1 cellular context compared by ENCODE assay signal in the genomic region with DNA sequence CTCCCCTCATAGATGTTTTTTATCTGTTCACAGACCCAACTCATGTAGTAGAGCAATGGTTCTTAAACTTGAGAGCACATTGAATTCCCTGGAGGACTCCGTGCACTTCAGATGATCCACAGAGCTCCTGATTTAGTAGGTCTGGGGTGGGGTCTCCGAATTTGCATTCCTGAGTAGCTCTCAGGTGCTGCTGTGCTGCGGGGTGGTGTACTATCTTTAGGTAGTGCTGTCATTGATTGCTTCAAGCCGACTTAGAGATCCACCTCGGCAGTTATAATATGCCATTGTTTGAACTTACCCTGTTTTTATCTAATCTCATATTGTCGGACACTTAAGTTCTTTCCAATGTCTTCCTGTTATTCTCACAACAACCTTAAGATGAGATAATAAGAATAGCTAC.
A peak's percentile ranks its signal among the peaks of the same experiment; 100 is the strongest.
TF ChIP-seq lines count a peak whose summit lies in the region.

No MANE protein-coding gene starts in this region.

TF ChIP-seq in H1, 55 proteins besides CTCF, POLR2A, EP300 and RAD21:
- no peak for TF ChIP-seq HDAC6 (IDR thresholded peaks at IDR 0.05; ENCODE audit: low read depth, low read length)
- TF ChIP-seq TEAD4 (IDR thresholded peaks at IDR 0.05; ENCODE audit: low read depth, low read length), result peak; percentile 27; the same call in 1 of the 2 replicates
- TF ChIP-seq, protein P1, sequence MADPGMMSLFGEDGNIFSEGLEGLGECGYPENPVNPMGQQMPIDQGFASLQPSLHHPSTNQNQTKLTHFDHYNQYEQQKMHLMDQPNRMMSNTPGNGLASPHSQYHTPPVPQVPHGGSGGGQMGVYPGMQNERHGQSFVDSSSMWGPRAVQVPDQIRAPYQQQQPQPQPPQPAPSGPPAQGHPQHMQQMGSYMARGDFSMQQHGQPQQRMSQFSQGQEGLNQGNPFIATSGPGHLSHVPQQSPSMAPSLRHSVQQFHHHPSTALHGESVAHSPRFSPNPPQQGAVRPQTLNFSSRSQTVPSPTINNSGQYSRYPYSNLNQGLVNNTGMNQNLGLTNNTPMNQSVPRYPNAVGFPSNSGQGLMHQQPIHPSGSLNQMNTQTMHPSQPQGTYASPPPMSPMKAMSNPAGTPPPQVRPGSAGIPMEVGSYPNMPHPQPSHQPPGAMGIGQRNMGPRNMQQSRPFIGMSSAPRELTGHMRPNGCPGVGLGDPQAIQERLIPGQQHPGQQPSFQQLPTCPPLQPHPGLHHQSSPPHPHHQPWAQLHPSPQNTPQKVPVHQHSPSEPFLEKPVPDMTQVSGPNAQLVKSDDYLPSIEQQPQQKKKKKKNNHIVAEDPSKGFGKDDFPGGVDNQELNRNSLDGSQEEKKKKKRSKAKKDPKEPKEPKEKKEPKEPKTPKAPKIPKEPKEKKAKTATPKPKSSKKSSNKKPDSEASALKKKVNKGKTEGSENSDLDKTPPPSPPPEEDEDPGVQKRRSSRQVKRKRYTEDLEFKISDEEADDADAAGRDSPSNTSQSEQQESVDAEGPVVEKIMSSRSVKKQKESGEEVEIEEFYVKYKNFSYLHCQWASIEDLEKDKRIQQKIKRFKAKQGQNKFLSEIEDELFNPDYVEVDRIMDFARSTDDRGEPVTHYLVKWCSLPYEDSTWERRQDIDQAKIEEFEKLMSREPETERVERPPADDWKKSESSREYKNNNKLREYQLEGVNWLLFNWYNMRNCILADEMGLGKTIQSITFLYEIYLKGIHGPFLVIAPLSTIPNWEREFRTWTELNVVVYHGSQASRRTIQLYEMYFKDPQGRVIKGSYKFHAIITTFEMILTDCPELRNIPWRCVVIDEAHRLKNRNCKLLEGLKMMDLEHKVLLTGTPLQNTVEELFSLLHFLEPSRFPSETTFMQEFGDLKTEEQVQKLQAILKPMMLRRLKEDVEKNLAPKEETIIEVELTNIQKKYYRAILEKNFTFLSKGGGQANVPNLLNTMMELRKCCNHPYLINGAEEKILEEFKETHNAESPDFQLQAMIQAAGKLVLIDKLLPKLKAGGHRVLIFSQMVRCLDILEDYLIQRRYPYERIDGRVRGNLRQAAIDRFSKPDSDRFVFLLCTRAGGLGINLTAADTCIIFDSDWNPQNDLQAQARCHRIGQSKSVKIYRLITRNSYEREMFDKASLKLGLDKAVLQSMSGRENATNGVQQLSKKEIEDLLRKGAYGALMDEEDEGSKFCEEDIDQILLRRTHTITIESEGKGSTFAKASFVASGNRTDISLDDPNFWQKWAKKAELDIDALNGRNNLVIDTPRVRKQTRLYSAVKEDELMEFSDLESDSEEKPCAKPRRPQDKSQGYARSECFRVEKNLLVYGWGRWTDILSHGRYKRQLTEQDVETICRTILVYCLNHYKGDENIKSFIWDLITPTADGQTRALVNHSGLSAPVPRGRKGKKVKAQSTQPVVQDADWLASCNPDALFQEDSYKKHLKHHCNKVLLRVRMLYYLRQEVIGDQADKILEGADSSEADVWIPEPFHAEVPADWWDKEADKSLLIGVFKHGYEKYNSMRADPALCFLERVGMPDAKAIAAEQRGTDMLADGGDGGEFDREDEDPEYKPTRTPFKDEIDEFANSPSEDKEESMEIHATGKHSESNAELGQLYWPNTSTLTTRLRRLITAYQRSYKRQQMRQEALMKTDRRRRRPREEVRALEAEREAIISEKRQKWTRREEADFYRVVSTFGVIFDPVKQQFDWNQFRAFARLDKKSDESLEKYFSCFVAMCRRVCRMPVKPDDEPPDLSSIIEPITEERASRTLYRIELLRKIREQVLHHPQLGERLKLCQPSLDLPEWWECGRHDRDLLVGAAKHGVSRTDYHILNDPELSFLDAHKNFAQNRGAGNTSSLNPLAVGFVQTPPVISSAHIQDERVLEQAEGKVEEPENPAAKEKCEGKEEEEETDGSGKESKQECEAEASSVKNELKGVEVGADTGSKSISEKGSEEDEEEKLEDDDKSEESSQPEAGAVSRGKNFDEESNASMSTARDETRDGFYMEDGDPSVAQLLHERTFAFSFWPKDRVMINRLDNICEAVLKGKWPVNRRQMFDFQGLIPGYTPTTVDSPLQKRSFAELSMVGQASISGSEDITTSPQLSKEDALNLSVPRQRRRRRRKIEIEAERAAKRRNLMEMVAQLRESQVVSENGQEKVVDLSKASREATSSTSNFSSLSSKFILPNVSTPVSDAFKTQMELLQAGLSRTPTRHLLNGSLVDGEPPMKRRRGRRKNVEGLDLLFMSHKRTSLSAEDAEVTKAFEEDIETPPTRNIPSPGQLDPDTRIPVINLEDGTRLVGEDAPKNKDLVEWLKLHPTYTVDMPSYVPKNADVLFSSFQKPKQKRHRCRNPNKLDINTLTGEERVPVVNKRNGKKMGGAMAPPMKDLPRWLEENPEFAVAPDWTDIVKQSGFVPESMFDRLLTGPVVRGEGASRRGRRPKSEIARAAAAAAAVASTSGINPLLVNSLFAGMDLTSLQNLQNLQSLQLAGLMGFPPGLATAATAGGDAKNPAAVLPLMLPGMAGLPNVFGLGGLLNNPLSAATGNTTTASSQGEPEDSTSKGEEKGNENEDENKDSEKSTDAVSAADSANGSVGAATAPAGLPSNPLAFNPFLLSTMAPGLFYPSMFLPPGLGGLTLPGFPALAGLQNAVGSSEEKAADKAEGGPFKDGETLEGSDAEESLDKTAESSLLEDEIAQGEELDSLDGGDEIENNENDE (IDR thresholded peaks at IDR 0.05; ENCODE audit: insufficient replicate concordance, low read length), result no peak
- TF ChIP-seq, protein P2, sequence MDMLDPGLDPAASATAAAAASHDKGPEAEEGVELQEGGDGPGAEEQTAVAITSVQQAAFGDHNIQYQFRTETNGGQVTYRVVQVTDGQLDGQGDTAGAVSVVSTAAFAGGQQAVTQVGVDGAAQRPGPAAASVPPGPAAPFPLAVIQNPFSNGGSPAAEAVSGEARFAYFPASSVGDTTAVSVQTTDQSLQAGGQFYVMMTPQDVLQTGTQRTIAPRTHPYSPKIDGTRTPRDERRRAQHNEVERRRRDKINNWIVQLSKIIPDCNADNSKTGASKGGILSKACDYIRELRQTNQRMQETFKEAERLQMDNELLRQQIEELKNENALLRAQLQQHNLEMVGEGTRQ (IDR thresholded peaks at IDR 0.05; ENCODE audit: low read length), result no peak
